In genomic region chr19:55115446-55116065, GRCh38 we compare ENCODE assay signal across 8 cellular contexts. TPM values are rescaled to one million over a fixed set of nuclear protein-coding genes. Genes with fewer than 3 reads are reported as not detected.
DNase-seq lines count a peak whose midpoint lies in the region; ATAC-seq and TF ChIP-seq lines count a peak whose summit lies in the region.

No MANE protein-coding gene starts in this region.

- H3K9ac ChIP-seq in duodenal mucosa (ENCODE audit: low read depth in 1 of 2, low read length in 2 of 2): peak overlapping the region; percentile 87 to 94
- peak overlapping the region; percentile 81 for H3K9ac ChIP-seq in neural cell (ENCODE audit: low read length)

- H3K9me3 Mint-ChIP-seq in CD4-positive, CD25-positive, alpha-beta regulatory T cell: peaks cover 0 to 1% (median 0%) of the 10 kb centered on the region in 7 donors

- peaks cover 46% of the 10 kb centered on the region for H3K79me2 ChIP-seq in neural cell (replicated peaks; ENCODE audit: insufficient read depth, low read length)

- H3K4me1 ChIP-seq in CD4-positive, CD25-positive, alpha-beta regulatory T cell (ENCODE audit: control insufficient read depth, insufficient read depth, low read length, poor library complexity, severe bottlenecking): peaks cover 37% of the 10 kb centered on the region
- peaks cover 25 to 42% of the 10 kb centered on the region in 2 donors for H3K4me1 ChIP-seq in duodenal mucosa (ENCODE audit: control insufficient read depth in 1 of 2, insufficient read depth in 2 of 2, low read length in 2 of 2)

- peaks cover 10% of the 10 kb centered on the region for H3K27me3 Mint-ChIP-seq in CD4-positive, CD25-positive, alpha-beta regulatory T cell

- TF ChIP-seq RAD21 in neural cell (conservative IDR thresholded peaks at IDR 0.05): no peak

- TF ChIP-seq POLR2A in NB4 (IDR thresholded peaks at IDR 0.05; ENCODE audit: extremely low read depth, insufficient read length): no peak
- TF ChIP-seq POLR2A in GM18505 (IDR thresholded peaks at IDR 0.05; ENCODE audit: borderline replicate concordance, extremely low read depth, insufficient read depth, insufficient read length): no peak

- peaks cover 10% of the 10 kb centered on the region for H3K36me3 ChIP-seq in CD4-positive, CD25-positive, alpha-beta regulatory T cell (ENCODE audit: control insufficient read depth, insufficient read depth, low read length)
- peaks cover 8 to 10% of the 10 kb centered on the region in 2 donors for H3K36me3 ChIP-seq in duodenal mucosa (ENCODE audit: control insufficient read depth in 1 of 2, insufficient read depth in 2 of 2, low read length in 2 of 2)
- H3K36me3 ChIP-seq in neural cell (ENCODE audit: insufficient read depth, low read length): no peaks in the 10 kb centered on the region

- H3K9me2 ChIP-seq in neural cell (ENCODE audit: insufficient read depth, low read length): no peaks in the 10 kb centered on the region

- peaks cover 8% of the 10 kb centered on the region for H3K36me3 Mint-ChIP-seq in CD4-positive, CD25-positive, alpha-beta regulatory T cell

- H3K27ac Mint-ChIP-seq in CD4-positive, CD25-positive, alpha-beta regulatory T cell: peak overlapping the region; percentile 98 to 99 (median 99)

- no peak for TF ChIP-seq EP300 in neural cell (conservative IDR thresholded peaks at IDR 0.05; ENCODE audit: poor library complexity, severe bottlenecking)

- peaks cover 8 to 51% (median 28%) of the 10 kb centered on the region in 4 donors for H3K4me1 Mint-ChIP-seq in CD4-positive, CD25-positive, alpha-beta regulatory T cell

- ATAC-seq in CD4-positive, CD25-positive, alpha-beta regulatory T cell (ENCODE audit: low read depth in 2 of 2): no peak
- ATAC-seq in HG03342 (IDR thresholded peaks at IDR 0.05; ENCODE audit: unreplicated experiment) (no peak), GM18505 (IDR thresholded peaks at IDR 0.05; ENCODE audit: unreplicated experiment) (no peak)

- H3K27ac ChIP-seq in CD4-positive, CD25-positive, alpha-beta regulatory T cell (ENCODE audit: insufficient read depth, low read length, poor library complexity, severe bottlenecking): peak overlapping the region; percentile 39
- H3K27ac ChIP-seq in duodenal mucosa (ENCODE audit: low read depth, low read length) (no peak overlapping the region), neural cell (ENCODE audit: low read length) (no peak overlapping the region)

- peak overlapping the region; percentile 96 to 100 (median 98) for H3K4me3 Mint-ChIP-seq in CD4-positive, CD25-positive, alpha-beta regulatory T cell

- DNase-seq in CD4-positive, CD25-positive, alpha-beta regulatory T cell: no peak
- DNase-seq in NB4 (ENCODE audit: low read depth) (no peak), OCI-M2 (lab: John Stamatoyannopoulos, UW; ENCODE audit: unreplicated experiment) (no peak), NCI-H2171 (lab: John Stamatoyannopoulos, UW) (no peak)

- no peaks in the 10 kb centered on the region for H3F3A ChIP-seq in neural cell (ENCODE audit: insufficient read depth, low read length, poor library complexity, severe bottlenecking)

- no peak overlapping the region for H2AFZ ChIP-seq in neural cell (ENCODE audit: low read depth, low read length)

- peaks cover 9% of the 10 kb centered on the region for H4K20me1 ChIP-seq in neural cell (ENCODE audit: insufficient read depth)

- TF ChIP-seq CTCF in NB4 (IDR thresholded peaks at IDR 0.05; ENCODE audit: low read depth, low read length) (no peak), neural cell (IDR thresholded peaks at IDR 0.05; ENCODE audit: poor library complexity, severe bottlenecking) (no peak)

- peak overlapping the region; percentile 76 for H3K4me3 ChIP-seq in CD4-positive, CD25-positive, alpha-beta regulatory T cell (ENCODE audit: low read depth, low read length)
- H3K4me3 ChIP-seq in NB4 (ENCODE audit: low read depth, low read length) (peak overlapping the region; percentile 82), duodenal mucosa (ENCODE audit: low read depth in 1 of 2, low read length in 2 of 2) (peak overlapping the region; percentile 94 to 95), neural cell (ENCODE audit: low read length) (peak overlapping the region; percentile 85)

- H3K4me2 ChIP-seq in neural cell (ENCODE audit: low read length): peak overlapping the region; percentile 91

- no peaks in the 10 kb centered on the region for H3K9me3 ChIP-seq in CD4-positive, CD25-positive, alpha-beta regulatory T cell (ENCODE audit: control insufficient read depth in 2 of 2, low read length in 2 of 2)
- H3K9me3 ChIP-seq in duodenal mucosa (ENCODE audit: control insufficient read depth in 1 of 2, low read length in 2 of 2) (no peaks in the 10 kb centered on the region), neural cell (ENCODE audit: low read length) (no peaks in the 10 kb centered on the region)

- no peaks in the 10 kb centered on the region for H3K27me3 ChIP-seq in CD4-positive, CD25-positive, alpha-beta regulatory T cell (ENCODE audit: control insufficient read depth, insufficient read depth, low read length)
- H3K27me3 ChIP-seq in duodenal mucosa (ENCODE audit: control insufficient read depth in 1 of 2, insufficient read depth in 2 of 2, low read length in 2 of 2) (no peaks in the 10 kb centered on the region), neural cell (ENCODE audit: insufficient read depth, low read depth, low read length) (no peaks in the 10 kb centered on the region)

TF ChIP-seq in neural cell, 6 proteins besides CTCF, POLR2A, EP300 and RAD21:
- TF ChIP-seq TAF1 (IDR thresholded peaks at IDR 0.05; ENCODE audit: low read depth) (no peak), EZH2 (IDR thresholded peaks at IDR 0.05; ENCODE audit: borderline replicate concordance, insufficient read depth, low read length, poor library complexity, severe bottlenecking) (no peak), MXI1 (conservative IDR thresholded peaks at IDR 0.05; ENCODE audit: poor library complexity, severe bottlenecking) (no peak), SMC3 (conservative IDR thresholded peaks at IDR 0.05; ENCODE audit: poor library complexity) (no peak), POLR2AphosphoS5 (IDR thresholded peaks at IDR 0.05) (no peak)
- TF ChIP-seq, protein P1, sequence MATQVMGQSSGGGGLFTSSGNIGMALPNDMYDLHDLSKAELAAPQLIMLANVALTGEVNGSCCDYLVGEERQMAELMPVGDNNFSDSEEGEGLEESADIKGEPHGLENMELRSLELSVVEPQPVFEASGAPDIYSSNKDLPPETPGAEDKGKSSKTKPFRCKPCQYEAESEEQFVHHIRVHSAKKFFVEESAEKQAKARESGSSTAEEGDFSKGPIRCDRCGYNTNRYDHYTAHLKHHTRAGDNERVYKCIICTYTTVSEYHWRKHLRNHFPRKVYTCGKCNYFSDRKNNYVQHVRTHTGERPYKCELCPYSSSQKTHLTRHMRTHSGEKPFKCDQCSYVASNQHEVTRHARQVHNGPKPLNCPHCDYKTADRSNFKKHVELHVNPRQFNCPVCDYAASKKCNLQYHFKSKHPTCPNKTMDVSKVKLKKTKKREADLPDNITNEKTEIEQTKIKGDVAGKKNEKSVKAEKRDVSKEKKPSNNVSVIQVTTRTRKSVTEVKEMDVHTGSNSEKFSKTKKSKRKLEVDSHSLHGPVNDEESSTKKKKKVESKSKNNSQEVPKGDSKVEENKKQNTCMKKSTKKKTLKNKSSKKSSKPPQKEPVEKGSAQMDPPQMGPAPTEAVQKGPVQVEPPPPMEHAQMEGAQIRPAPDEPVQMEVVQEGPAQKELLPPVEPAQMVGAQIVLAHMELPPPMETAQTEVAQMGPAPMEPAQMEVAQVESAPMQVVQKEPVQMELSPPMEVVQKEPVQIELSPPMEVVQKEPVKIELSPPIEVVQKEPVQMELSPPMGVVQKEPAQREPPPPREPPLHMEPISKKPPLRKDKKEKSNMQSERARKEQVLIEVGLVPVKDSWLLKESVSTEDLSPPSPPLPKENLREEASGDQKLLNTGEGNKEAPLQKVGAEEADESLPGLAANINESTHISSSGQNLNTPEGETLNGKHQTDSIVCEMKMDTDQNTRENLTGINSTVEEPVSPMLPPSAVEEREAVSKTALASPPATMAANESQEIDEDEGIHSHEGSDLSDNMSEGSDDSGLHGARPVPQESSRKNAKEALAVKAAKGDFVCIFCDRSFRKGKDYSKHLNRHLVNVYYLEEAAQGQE (IDR thresholded peaks at IDR 0.05; ENCODE audit: borderline replicate concordance): no peak

RNA-seq across cellular contexts. Expression of gene PPP1R12C, which starts 1.9 kb away (rescaled TPM):
- total RNA-seq in CD4-positive, CD25-positive, alpha-beta regulatory T cell: 191 TPM
- 1 to 10 TPM; 2.2 to 5.9 (median 3.8) TPM for polyA plus RNA-seq in CD4-positive, CD25-positive, alpha-beta regulatory T cell
- polyA plus RNA-seq in neural cell: 109 and 137 TPM in 2 replicates
- 35.5 and 35.8 TPM in 2 replicates for polyA minus RNA-seq in neural cell

RNA-seq across cellular contexts. Expression of gene TNNT1, which starts 33.5 kb away (rescaled TPM):
- total RNA-seq in CD4-positive, CD25-positive, alpha-beta regulatory T cell: not detected
- polyA plus RNA-seq in CD4-positive, CD25-positive, alpha-beta regulatory T cell: not detected
- 4.0 and 6.2 TPM in 2 replicates for polyA plus RNA-seq in neural cell
- polyA minus RNA-seq in neural cell: 3.4 TPM in 1 of 2 replicates, not detected in the other

RNA-seq across cellular contexts. Expression of gene EPS8L1, which starts 39.9 kb away (rescaled TPM):
- total RNA-seq in CD4-positive, CD25-positive, alpha-beta regulatory T cell: 4.4 TPM
- 1 to 10 TPM in 3 of 4 donors, under 1 TPM in 1; 0.41 to 4.0 (median 1.3) TPM for polyA plus RNA-seq in CD4-positive, CD25-positive, alpha-beta regulatory T cell
- polyA plus RNA-seq in neural cell: 25.5 and 28.0 TPM in 2 replicates
- 3.2 and 7.8 TPM in 2 replicates for polyA minus RNA-seq in neural cell

RNA-seq across cellular contexts. Expression of gene TNNI3, which starts 42.0 kb away (rescaled TPM):
- not detected for total RNA-seq in CD4-positive, CD25-positive, alpha-beta regulatory T cell
- not detected for polyA plus RNA-seq in CD4-positive, CD25-positive, alpha-beta regulatory T cell
- 22.5 and 22.6 TPM in 2 replicates for polyA plus RNA-seq in neural cell
- 3.7 and 5.9 TPM in 2 replicates for polyA minus RNA-seq in neural cell

RNA-seq across cellular contexts. Expression of gene DNAAF3, which starts 50.9 kb away (rescaled TPM):
- not detected for total RNA-seq in CD4-positive, CD25-positive, alpha-beta regulatory T cell
- not detected for polyA plus RNA-seq in CD4-positive, CD25-positive, alpha-beta regulatory T cell
- polyA plus RNA-seq in neural cell: 0.38 and 2.2 TPM in 2 replicates
- polyA minus RNA-seq in neural cell: not detected in 2 replicates

Comparison
In these comparisons a context has a peak if more than half of its experiments do, and no peak if none do; other contexts are left out.
1. RNA of gene PPP1R12C, which starts 1.9 kb away (polyA plus RNA-seq): 109 to 137 TPM in neural cell; 2.2 to 5.9 TPM in CD4-positive, CD25-positive, alpha-beta regulatory T cell; every median in the first group is over 10 times any median in the second.
2. Peak in every context shown above with its lines, with median percentiles within 50 percentile points of each other: H3K4me3 ChIP-seq.